8 cellular contexts compared by ENCODE assay signal in the genomic region with DNA sequence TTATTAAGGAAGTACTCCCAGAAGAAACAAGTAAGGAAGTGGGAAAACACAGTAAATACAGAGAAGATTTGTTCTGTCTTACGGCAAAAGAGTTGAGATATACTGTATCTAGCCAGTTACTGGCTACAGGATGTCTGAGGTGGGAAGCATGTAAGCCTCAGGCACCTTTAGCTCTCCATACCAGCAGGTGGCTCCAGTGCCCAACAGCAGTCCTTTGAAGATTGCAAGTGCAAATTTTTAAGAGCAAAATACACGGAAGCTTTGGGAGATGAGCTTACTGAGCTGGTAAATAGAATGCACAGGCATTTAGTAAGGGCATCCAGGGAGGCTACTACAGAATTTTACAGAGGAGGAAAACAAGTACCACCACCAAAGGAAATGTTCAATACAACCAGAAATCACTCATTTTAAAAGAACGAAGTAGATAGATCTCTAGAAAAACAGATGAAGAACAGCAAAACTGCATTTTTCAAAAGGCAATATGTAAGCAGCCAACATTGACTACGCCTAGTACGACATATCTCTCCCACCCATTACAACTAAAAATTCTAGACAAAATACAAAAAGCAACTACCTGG. TPM values are rescaled to one million over a fixed set of nuclear protein-coding genes. Genes with fewer than 3 reads are reported as not detected.
A peak's percentile ranks its signal among the peaks of the same experiment; 100 is the strongest.
DNase-seq lines count a peak whose midpoint lies in the region; ATAC-seq and TF ChIP-seq lines count a peak whose summit lies in the region.

No MANE protein-coding gene starts in this region.

- H3K9me3 Mint-ChIP-seq in endothelial cell (ENCODE audit: unreplicated experiment): no peaks in the 10 kb centered on the region

- no peaks in the 10 kb centered on the region for H3K4me1 ChIP-seq in BE2C
- H3K4me1 ChIP-seq in Panc1 (ENCODE audit: control insufficient read depth, insufficient read depth, low read length): no peaks in the 10 kb centered on the region
- H3K4me1 ChIP-seq in right atrium auricular region: no peaks in the 10 kb centered on the region

- H3K9me3 ChIP-seq in BE2C (no peaks in the 10 kb centered on the region), Panc1 (ENCODE audit: control insufficient read depth, insufficient read depth, low read depth, low read length) (peaks cover 7% of the 10 kb centered on the region; the same call in 1 of the 2 replicates), right atrium auricular region (peaks cover 0 to 16% of the 10 kb centered on the region in 2 donors)

- H3K36me3 ChIP-seq in BE2C: no peaks in the 10 kb centered on the region
- no peaks in the 10 kb centered on the region for H3K36me3 ChIP-seq in H7 (replicated peaks; ENCODE audit: control insufficient read depth, insufficient read depth, low read length)
- no peaks in the 10 kb centered on the region for H3K36me3 ChIP-seq in Panc1 (ENCODE audit: control insufficient read depth, insufficient read depth, low read length)
- H3K36me3 ChIP-seq in right atrium auricular region: no peaks in the 10 kb centered on the region

- no peak overlapping the region for H3K4me3 ChIP-seq in BE2C (ENCODE audit: low read depth, low read length)
- no peak overlapping the region for H3K4me3 ChIP-seq in H7 (ENCODE audit: insufficient read depth, low read depth, low read length)
- H3K4me3 ChIP-seq in Panc1 (ENCODE audit: low read depth in 2 of 2, low read length in 2 of 2): no peak overlapping the region
- H3K4me3 ChIP-seq in right atrium auricular region: no peak overlapping the region

- no peaks in the 10 kb centered on the region for H3K36me3 Mint-ChIP-seq in endothelial cell (ENCODE audit: low read depth, unreplicated experiment)

- H3K27me3 ChIP-seq in BE2C (no peaks in the 10 kb centered on the region), H7 (ENCODE audit: control insufficient read depth, insufficient read depth, low read length) (no peaks in the 10 kb centered on the region), Panc1 (ENCODE audit: control insufficient read depth, insufficient read depth, low read length) (peaks cover 22% of the 10 kb centered on the region), right atrium auricular region (no peaks in the 10 kb centered on the region)

- DNase-seq in BE2C: peak; percentile 28
- peak; percentile 47 for DNase-seq in H7
- no peak for DNase-seq in Panc1 (ENCODE audit: low read depth, low spot score)
- DNase-seq in head of caudate nucleus: peak in 40 of 42 donors; percentile 27 to 87 (median 68)
- no peak for DNase-seq in endothelial cell (ENCODE audit: low spot score)
- DNase-seq in right atrium auricular region (ENCODE audit: low spot score): no peak

- CTCF ChIA-PET in Panc1 (lab: Charles Lee): interaction anchor here (0.6 to 1.0 kb wide), 3 partner anchors 11 to 129 kb away, joined by 3 to 7 read pairs (median 4); no protein-coding TSS in a partner anchor

- no peaks in the 10 kb centered on the region for H3K4me1 Mint-ChIP-seq in endothelial cell (ENCODE audit: unreplicated experiment)

- POLR2A ChIA-PET in Panc1 (lab: Charles Lee): no interaction called here

- no peak overlapping the region for H3K27ac ChIP-seq in Panc1 (ENCODE audit: low read length)
- no peak overlapping the region for H3K27ac ChIP-seq in right atrium auricular region

- TF ChIP-seq CTCF in BE2C (IDR thresholded peaks at IDR 0.05; ENCODE audit: low read depth, low read length) (peak; percentile 52), Panc1 (IDR thresholded peaks at IDR 0.05) (peak; percentile 81), endothelial cell (IDR thresholded peaks at IDR 0.05; ENCODE audit: unreplicated experiment) (no peak), right atrium auricular region (IDR thresholded peaks at IDR 0.05) (peak in 1 of 2 donors; percentile 13)

- no peaks in the 10 kb centered on the region for H3K27me3 Mint-ChIP-seq in endothelial cell (ENCODE audit: unreplicated experiment)

- ATAC-seq in Panc1: peak; percentile 71; the same call in 1 of the 2 replicates
- no peak for ATAC-seq in HG02840 (IDR thresholded peaks at IDR 0.05; ENCODE audit: low FRiP score, unreplicated experiment)
- no peak for ATAC-seq in GM18907 (IDR thresholded peaks at IDR 0.05; ENCODE audit: unreplicated experiment)

- no TSS peak for BruUV-seq in Panc1 (replicated peaks; lab: Mats Ljungman, UMichigan)

- H3K27ac Mint-ChIP-seq in endothelial cell (ENCODE audit: unreplicated experiment): no peak overlapping the region

- in situ Hi-C loops in Panc1 (cut with HindIII; ENCODE audit: low pct_unique_long_range_greater_than_20kb, low sequenced_read_pairs): no loop called here

- no peak overlapping the region for H3K4me3 Mint-ChIP-seq in endothelial cell (ENCODE audit: unreplicated experiment)

- intact Hi-C loops in Panc1 (cut with micrococcal nuclease; ENCODE audit: unreplicated experiment) (loop anchor here (10.0 kb wide), 1 partner anchor 57 kb away; the partner anchor contains the start of gene VSTM2B), head of caudate nucleus (cut with DNase I) (loop anchor here (5.0 kb wide), 1 partner anchor 59 kb away; the partner anchor contains the start of gene VSTM2B)

RNA-seq across cellular contexts. Expression of gene VSTM2B, which starts 57.9 kb away (rescaled TPM):
- not detected for polyA plus RNA-seq in BE2C (2012; ENCODE audit: insufficient read depth, insufficient read length, low read depth)
- total RNA-seq in H7 (2014; rRNA removed; shearing (Covaris generic)): 0.48 and 0.96 TPM in 2 replicates
- total RNA-seq in Panc1 (2021; ENCODE audit: unreplicated experiment) (not detected), endothelial cell (ENCODE audit: unreplicated experiment) (0.18 TPM), right atrium auricular region (not detected)
- not detected for polyA plus RNA-seq in Panc1 (2012; ENCODE audit: insufficient read length)

Comparison
In these comparisons a context has a peak if more than half of its experiments do, and no peak if none do; other contexts are left out.
1. DNase-seq: peak in BE2C (single experiment), H7 (single experiment) and head of caudate nucleus (40 of 42); none in Panc1 (single experiment), endothelial cell (single experiment) and right atrium auricular region (single experiment).